ENCODE assay signal across 12 cellular contexts in the genomic region with DNA sequence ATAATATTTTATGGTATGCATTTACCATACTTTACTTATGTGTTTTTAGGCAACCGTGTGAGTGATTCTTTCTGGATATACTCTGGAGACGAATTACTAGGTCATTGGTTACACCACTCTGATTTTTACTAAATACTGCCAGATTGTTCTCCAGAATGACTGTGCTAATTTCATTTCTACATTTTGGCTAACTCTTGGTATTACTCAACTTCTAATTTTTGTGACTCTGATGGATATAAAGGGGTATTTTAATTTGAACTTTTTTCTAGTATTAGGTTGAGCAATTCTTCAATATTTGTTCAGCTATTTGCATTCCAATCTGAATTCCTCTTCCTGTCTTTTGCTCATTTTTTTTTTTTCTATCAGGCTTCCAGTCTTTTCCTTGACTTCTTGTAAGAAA.
DNase-seq lines count a peak whose midpoint lies in the region; ATAC-seq and TF ChIP-seq lines count a peak whose summit lies in the region.
"Had no signal": no experiment of that assay in that cellular context is flagged by ENCODE, and none has a peak within 500 bp of the region (broad histone marks: within the 10 kb centered on the region; RNA-seq: fewer than 3 reads in every experiment).

No MANE protein-coding gene starts in this region.

- no peak overlapping the region for H3K9ac ChIP-seq in mammary epithelial cell (ENCODE audit: insufficient read depth, low read length)

- BruUV-seq in mammary epithelial cell (replicated peaks; lab: Mats Ljungman, UMichigan), result no TSS peak
- BruUV-seq in MCF 10A (replicated peaks; lab: Mats Ljungman, UMichigan), result no TSS peak

- H3K36me3 Mint-ChIP-seq in MCF 10A (ENCODE audit: insufficient read depth, unreplicated experiment), result no peaks in the 10 kb centered on the region
- no peaks in the 10 kb centered on the region for H3K36me3 Mint-ChIP-seq in type B pancreatic cell

- dilution Hi-C loops in mammary epithelial cell (cut with HindIII; ENCODE audit: low sequenced_read_pairs), result no loop called here

- H3K9me3 Mint-ChIP-seq in MCF 10A (ENCODE audit: unreplicated experiment) (no peaks in the 10 kb centered on the region), type B pancreatic cell (no peaks in the 10 kb centered on the region)

- peak; percentile 1 for DNase-seq in mammary epithelial cell
- DNase-seq in MCF 10A (ENCODE audit: unreplicated experiment), result no peak
- DNase-seq in body of pancreas, result no peak
- DNase-seq in type B pancreatic cell (ENCODE audit: extremely low spot score, unreplicated experiment), result no peak
- DNase-seq in dermis blood vessel endothelial cell, result no peak
- DNase-seq in foreskin keratinocyte, result no peak
- no peak for DNase-seq in transverse colon
- DNase-seq: activated CD4-positive, alpha-beta T cell treated with anti-CD3 and anti-CD28 coated beads for 48 hours; cerebellar nuclear complex had no signal

- H3K4me1 Mint-ChIP-seq in MCF 10A (ENCODE audit: insufficient read depth, unreplicated experiment) (no peaks in the 10 kb centered on the region), type B pancreatic cell (ENCODE audit: unreplicated experiment) (peaks cover 5% of the 10 kb centered on the region)
- H3K4me1 Mint-ChIP-seq: B cell had no signal

- no peak overlapping the region for H3K27ac ChIP-seq in mammary epithelial cell (ENCODE audit: insufficient read depth, low read depth, low read length)
- peak overlapping the region in 3 of 4 donors; percentile 13 to 44 (median 37) for H3K27ac ChIP-seq in body of pancreas
- H3K27ac ChIP-seq in foreskin keratinocyte, result no peak overlapping the region
- H3K27ac ChIP-seq in transverse colon, result no peak overlapping the region

- H3K36me3 ChIP-seq in mammary epithelial cell (ENCODE audit: insufficient read depth, low read length) (no peaks in the 10 kb centered on the region), body of pancreas (replicated peaks in 1 of 2; ENCODE audit: insufficient read depth in 1 of 2, low read depth in 2 of 2) (no peaks in the 10 kb centered on the region), transverse colon (no peaks in the 10 kb centered on the region)

- H3K4me3 ChIP-seq in mammary epithelial cell (replicated peaks in 1 of 3; ENCODE audit: insufficient read depth in 1 of 3, low read depth in 2 of 3, low read length in 3 of 3), result no peak overlapping the region
- no peak overlapping the region for H3K4me3 ChIP-seq in body of pancreas
- H3K4me3 ChIP-seq in transverse colon, result no peak overlapping the region
- H3K4me3 ChIP-seq: lung had no signal

- WGBS in mammary epithelial cell (ENCODE audit: low coverage, missing lambda C conversion rate), result 15% methylated on average over 2 of the region's 2 CpGs
- 34 to 54% methylated on average over 2 of the region's 2 CpGs for WGBS in body of pancreas, 2 donors
- whole genome bisulfite sequencing in transverse colon (ENCODE audit: low coverage in 1 of 2), 2 donors, result 33 to 41% methylated on average over 2 of the region's 2 CpGs

- H3K27me3 ChIP-seq in mammary epithelial cell (ENCODE audit: insufficient read depth, low read length) (no peaks in the 10 kb centered on the region), body of pancreas (no peaks in the 10 kb centered on the region), foreskin keratinocyte (no peaks in the 10 kb centered on the region), transverse colon (no peaks in the 10 kb centered on the region)

- H3K79me2 ChIP-seq in mammary epithelial cell (ENCODE audit: insufficient read depth, low read length), result no peaks in the 10 kb centered on the region

- CTCF ChIA-PET in mammary epithelial cell (lab: Charles Lee; ENCODE audit: low non-redundant PET), result no interaction called here
- CTCF ChIA-PET in MCF 10A (lab: Yijun Ruan, JAX), result interaction anchor here (0.6 kb wide), 1 partner anchor 513 kb away, joined by 3 read pairs; no protein-coding TSS in a partner anchor

- H3K4me3 Mint-ChIP-seq in MCF 10A (ENCODE audit: unreplicated experiment), result no peak overlapping the region
- H3K4me3 Mint-ChIP-seq in type B pancreatic cell, result no peak overlapping the region
- H3K4me3 Mint-ChIP-seq: B cell had no signal

- H3K4me1 ChIP-seq in mammary epithelial cell (ENCODE audit: insufficient read depth, low read length) (peaks cover 10% of the 10 kb centered on the region), body of pancreas (peaks cover 19% of the 10 kb centered on the region), foreskin keratinocyte (peaks cover 8% of the 10 kb centered on the region), transverse colon (peaks cover 0 to 12% (median 0%) of the 10 kb centered on the region in 4 donors)

- no peak overlapping the region for H3K27ac Mint-ChIP-seq in MCF 10A (ENCODE audit: low read depth, unreplicated experiment)
- H3K27ac Mint-ChIP-seq in type B pancreatic cell, result peak overlapping the region; percentile 89
- H3K27ac Mint-ChIP-seq: B cell had no signal

- no peak for TF ChIP-seq EP300 in transverse colon (IDR thresholded peaks at IDR 0.05; ENCODE audit: low read depth)

- TF ChIP-seq CTCF in mammary epithelial cell (conservative IDR thresholded peaks at IDR 0.05 in 1 of 2, IDR thresholded peaks at IDR 0.05 in 1 of 2; ENCODE audit: extremely low read depth in 1 of 2, insufficient read depth in 1 of 2, low read depth in 1 of 2, low read length in 2 of 2) (no peak), MCF 10A (IDR thresholded peaks at IDR 0.05; ENCODE audit: unreplicated experiment) (no peak), body of pancreas (IDR thresholded peaks at IDR 0.05) (no peak), type B pancreatic cell (conservative IDR thresholded peaks at IDR 0.05) (no peak), foreskin keratinocyte (conservative IDR thresholded peaks at IDR 0.05) (no peak), transverse colon (IDR thresholded peaks at IDR 0.05) (no peak)

- TF ChIP-seq POLR2A in body of pancreas (IDR thresholded peaks at IDR 0.05), result no peak
- no peak for TF ChIP-seq POLR2A in transverse colon (IDR thresholded peaks at IDR 0.05)

- peak overlapping the region; percentile 28 for H2AFZ ChIP-seq in mammary epithelial cell (ENCODE audit: low read depth, low read length)

- H3K27me3 Mint-ChIP-seq in MCF 10A (ENCODE audit: insufficient read depth, unreplicated experiment) (peaks cover 32% of the 10 kb centered on the region), type B pancreatic cell (no peaks in the 10 kb centered on the region)

- H3K9me3 ChIP-seq in mammary epithelial cell (replicated peaks; ENCODE audit: insufficient read depth, low read length), result no peaks in the 10 kb centered on the region
- no peaks in the 10 kb centered on the region for H3K9me3 ChIP-seq in body of pancreas
- H3K9me3 ChIP-seq in transverse colon, result no peaks in the 10 kb centered on the region

- in situ Hi-C loops in mammary epithelial cell (cut with MboI; ENCODE audit: low sequenced_read_pairs in 2 of 2), result no loop called here
- in situ Hi-C loops in transverse colon (cut with MboI; ENCODE audit: low pct_ligation_motif_present in 1 of 4, low pct_unique_long_range_greater_than_20kb in 1 of 4, low sequenced_read_pairs in 3 of 4), result no loop called here

- peak; percentile 92 for ATAC-seq in HG02938 (IDR thresholded peaks at IDR 0.05; ENCODE audit: unreplicated experiment)
- ATAC-seq in body of pancreas, result peak; percentile 61
- no peak for ATAC-seq in foreskin keratinocyte

- POLR2A ChIA-PET in MCF 10A (lab: Yijun Ruan, JAX), result no interaction called here

- intact Hi-C loops in mammary epithelial cell (cut with micrococcal nuclease), result no loop called here
- intact Hi-C loops in MCF 10A (cut with micrococcal nuclease), result no loop called here
- intact Hi-C loops in body of pancreas (cut with DNase I), result no loop called here
- intact Hi-C loops in transverse colon (cut with DNase I; ENCODE audit: low total_unique reads), result no loop called here

- peak overlapping the region; percentile 51 for H3K4me2 ChIP-seq in mammary epithelial cell (ENCODE audit: insufficient read depth, low read depth, low read length)

- H4K20me1 ChIP-seq in mammary epithelial cell (ENCODE audit: insufficient read depth, low read length), result no peaks in the 10 kb centered on the region

Comparison
In these comparisons a context has a peak if more than half of its experiments do, and no peak if none do; other contexts are left out.
1. H3K27ac ChIP-seq: peak in body of pancreas (3 of 4); none in mammary epithelial cell (single experiment), foreskin keratinocyte (single experiment) and transverse colon (0 of 4).